Comparison of ENCODE assay signal across 1 cellular context in the genomic region with DNA sequence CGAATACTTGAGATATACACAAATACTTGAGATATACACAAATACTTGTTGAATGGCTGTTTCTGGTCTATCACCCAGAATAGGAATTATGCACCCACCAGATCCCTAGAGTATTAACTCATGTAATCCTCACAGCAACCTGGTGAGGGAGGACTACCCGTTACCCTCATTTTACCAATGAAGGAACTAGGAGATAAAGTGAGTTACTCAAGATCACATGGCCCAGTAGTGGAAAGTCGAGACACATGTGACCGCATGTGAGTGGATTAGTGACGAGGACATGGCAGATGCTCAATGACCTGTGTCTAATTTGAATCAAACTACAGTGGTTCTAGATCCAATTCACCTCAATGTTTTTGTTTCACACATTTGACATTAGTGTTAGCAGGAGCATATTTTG.
TF ChIP-seq lines count a peak whose summit lies in the region.

No MANE protein-coding gene starts in this region.

TF ChIP-seq in GM23338, 12 proteins besides CTCF, POLR2A, EP300 and RAD21 (continued from another document):
- no peak for TF ChIP-seq ZNF462 (CRISPR knock-in tag; IDR thresholded peaks at IDR 0.05)
- TF ChIP-seq, protein P1, sequence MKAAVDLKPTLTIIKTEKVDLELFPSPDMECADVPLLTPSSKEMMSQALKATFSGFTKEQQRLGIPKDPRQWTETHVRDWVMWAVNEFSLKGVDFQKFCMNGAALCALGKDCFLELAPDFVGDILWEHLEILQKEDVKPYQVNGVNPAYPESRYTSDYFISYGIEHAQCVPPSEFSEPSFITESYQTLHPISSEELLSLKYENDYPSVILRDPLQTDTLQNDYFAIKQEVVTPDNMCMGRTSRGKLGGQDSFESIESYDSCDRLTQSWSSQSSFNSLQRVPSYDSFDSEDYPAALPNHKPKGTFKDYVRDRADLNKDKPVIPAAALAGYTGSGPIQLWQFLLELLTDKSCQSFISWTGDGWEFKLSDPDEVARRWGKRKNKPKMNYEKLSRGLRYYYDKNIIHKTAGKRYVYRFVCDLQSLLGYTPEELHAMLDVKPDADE (IDR thresholded peaks at IDR 0.05), result no peak
- no peak for TF ChIP-seq STAT1 (IDR thresholded peaks at IDR 0.05; ENCODE audit: unreplicated experiment)
